ENCODE assay signal across 1 cellular context in the genomic region with DNA sequence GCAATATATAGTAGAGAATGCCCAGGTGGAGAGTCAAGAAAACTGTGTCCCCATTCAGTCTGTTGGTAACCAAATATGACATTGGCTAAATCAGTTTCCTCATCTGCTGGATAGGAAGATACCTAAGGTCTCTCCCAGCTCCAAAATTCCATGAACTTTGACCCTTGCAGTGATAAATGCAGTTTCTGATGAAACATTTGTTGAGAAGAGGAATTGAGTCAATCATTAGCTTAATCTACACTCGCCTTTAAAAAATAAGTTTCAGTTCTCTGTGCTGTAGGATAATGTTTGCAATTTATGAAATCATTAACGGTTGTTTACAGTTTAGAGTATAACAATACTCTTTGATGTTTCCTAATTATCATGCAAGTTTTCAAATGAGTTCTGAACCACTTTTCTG.
TF ChIP-seq lines count a peak whose summit lies in the region.

No MANE protein-coding gene starts in this region.

TF ChIP-seq in HepG2, 621 proteins besides CTCF, POLR2A, EP300 and RAD21 (continues in another document):
- TF ChIP-seq, protein P1, sequence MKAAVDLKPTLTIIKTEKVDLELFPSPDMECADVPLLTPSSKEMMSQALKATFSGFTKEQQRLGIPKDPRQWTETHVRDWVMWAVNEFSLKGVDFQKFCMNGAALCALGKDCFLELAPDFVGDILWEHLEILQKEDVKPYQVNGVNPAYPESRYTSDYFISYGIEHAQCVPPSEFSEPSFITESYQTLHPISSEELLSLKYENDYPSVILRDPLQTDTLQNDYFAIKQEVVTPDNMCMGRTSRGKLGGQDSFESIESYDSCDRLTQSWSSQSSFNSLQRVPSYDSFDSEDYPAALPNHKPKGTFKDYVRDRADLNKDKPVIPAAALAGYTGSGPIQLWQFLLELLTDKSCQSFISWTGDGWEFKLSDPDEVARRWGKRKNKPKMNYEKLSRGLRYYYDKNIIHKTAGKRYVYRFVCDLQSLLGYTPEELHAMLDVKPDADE (CRISPR knock-in tag; IDR thresholded peaks at IDR 0.05), result no peak
- peak; percentile 91 for TF ChIP-seq HNF4A (CRISPR knock-in tag; IDR thresholded peaks at IDR 0.05)
- no peak for TF ChIP-seq ZNF317 (CRISPR knock-in tag; IDR thresholded peaks at IDR 0.05)
- TF ChIP-seq CEBPG (CRISPR knock-in tag; IDR thresholded peaks at IDR 0.05), result peak; percentile 88
- no peak for TF ChIP-seq RFX1 (IDR thresholded peaks at IDR 0.05)
- no peak for TF ChIP-seq FIP1L1 (IDR thresholded peaks at IDR 0.05; ENCODE audit: borderline replicate concordance, insufficient read depth, low read depth, low read length)
- peak; percentile 50; the same call in 1 of the 2 replicates for TF ChIP-seq SOX5 (CRISPR knock-in tag; IDR thresholded peaks at IDR 0.05; ENCODE audit: borderline replicate concordance)
- 0 out of 2 replicates have a peak, but pooled peaks have one; percentile 16 for TF ChIP-seq KAT8 (CRISPR knock-in tag; IDR thresholded peaks at IDR 0.05)
- TF ChIP-seq SMARCE1 (IDR thresholded peaks at IDR 0.05; ENCODE audit: borderline replicate concordance), result no peak
- no peak for TF ChIP-seq NFRKB (IDR thresholded peaks at IDR 0.05)
- no peak for TF ChIP-seq SOX6 (IDR thresholded peaks at IDR 0.05)
- peak; percentile 73; the same call in 1 of the 2 replicates for TF ChIP-seq SOX6 (CRISPR knock-in tag; IDR thresholded peaks at IDR 0.05)
- no peak for TF ChIP-seq ELF1 (CRISPR knock-in tag; IDR thresholded peaks at IDR 0.05)
- no peak for TF ChIP-seq SRF (IDR thresholded peaks at IDR 0.05; ENCODE audit: low read depth, low read length)
- no peak for TF ChIP-seq CEBPB (IDR thresholded peaks at IDR 0.05; ENCODE audit: borderline replicate concordance, low read depth, low read length)
- TF ChIP-seq ZNF446 (CRISPR knock-in tag; IDR thresholded peaks at IDR 0.05), result no peak
- TF ChIP-seq HNRNPUL1 (IDR thresholded peaks at IDR 0.05; ENCODE audit: low read depth, low read length), result peak; percentile 69; the same call in 1 of the 2 replicates
- TF ChIP-seq ZNF839 (CRISPR knock-in tag; IDR thresholded peaks at IDR 0.05; ENCODE audit: borderline replicate concordance), result no peak
- TF ChIP-seq ATF1 (CRISPR knock-in tag; IDR thresholded peaks at IDR 0.05), result no peak
- TF ChIP-seq, protein P2, sequence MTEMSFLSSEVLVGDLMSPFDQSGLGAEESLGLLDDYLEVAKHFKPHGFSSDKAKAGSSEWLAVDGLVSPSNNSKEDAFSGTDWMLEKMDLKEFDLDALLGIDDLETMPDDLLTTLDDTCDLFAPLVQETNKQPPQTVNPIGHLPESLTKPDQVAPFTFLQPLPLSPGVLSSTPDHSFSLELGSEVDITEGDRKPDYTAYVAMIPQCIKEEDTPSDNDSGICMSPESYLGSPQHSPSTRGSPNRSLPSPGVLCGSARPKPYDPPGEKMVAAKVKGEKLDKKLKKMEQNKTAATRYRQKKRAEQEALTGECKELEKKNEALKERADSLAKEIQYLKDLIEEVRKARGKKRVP (CRISPR knock-in tag; IDR thresholded peaks at IDR 0.05), result peak in 1 of 2 experiments; percentile 93; a peak in 2 of 4 replicates
- TF ChIP-seq, protein P3, sequence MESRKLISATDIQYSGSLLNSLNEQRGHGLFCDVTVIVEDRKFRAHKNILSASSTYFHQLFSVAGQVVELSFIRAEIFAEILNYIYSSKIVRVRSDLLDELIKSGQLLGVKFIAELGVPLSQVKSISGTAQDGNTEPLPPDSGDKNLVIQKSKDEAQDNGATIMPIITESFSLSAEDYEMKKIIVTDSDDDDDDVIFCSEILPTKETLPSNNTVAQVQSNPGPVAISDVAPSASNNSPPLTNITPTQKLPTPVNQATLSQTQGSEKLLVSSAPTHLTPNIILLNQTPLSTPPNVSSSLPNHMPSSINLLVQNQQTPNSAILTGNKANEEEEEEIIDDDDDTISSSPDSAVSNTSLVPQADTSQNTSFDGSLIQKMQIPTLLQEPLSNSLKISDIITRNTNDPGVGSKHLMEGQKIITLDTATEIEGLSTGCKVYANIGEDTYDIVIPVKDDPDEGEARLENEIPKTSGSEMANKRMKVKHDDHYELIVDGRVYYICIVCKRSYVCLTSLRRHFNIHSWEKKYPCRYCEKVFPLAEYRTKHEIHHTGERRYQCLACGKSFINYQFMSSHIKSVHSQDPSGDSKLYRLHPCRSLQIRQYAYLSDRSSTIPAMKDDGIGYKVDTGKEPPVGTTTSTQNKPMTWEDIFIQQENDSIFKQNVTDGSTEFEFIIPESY (CRISPR knock-in tag; IDR thresholded peaks at IDR 0.05), result no peak
- TF ChIP-seq ZNF33B (CRISPR knock-in tag; IDR thresholded peaks at IDR 0.05), result no peak
- TF ChIP-seq, protein P4, sequence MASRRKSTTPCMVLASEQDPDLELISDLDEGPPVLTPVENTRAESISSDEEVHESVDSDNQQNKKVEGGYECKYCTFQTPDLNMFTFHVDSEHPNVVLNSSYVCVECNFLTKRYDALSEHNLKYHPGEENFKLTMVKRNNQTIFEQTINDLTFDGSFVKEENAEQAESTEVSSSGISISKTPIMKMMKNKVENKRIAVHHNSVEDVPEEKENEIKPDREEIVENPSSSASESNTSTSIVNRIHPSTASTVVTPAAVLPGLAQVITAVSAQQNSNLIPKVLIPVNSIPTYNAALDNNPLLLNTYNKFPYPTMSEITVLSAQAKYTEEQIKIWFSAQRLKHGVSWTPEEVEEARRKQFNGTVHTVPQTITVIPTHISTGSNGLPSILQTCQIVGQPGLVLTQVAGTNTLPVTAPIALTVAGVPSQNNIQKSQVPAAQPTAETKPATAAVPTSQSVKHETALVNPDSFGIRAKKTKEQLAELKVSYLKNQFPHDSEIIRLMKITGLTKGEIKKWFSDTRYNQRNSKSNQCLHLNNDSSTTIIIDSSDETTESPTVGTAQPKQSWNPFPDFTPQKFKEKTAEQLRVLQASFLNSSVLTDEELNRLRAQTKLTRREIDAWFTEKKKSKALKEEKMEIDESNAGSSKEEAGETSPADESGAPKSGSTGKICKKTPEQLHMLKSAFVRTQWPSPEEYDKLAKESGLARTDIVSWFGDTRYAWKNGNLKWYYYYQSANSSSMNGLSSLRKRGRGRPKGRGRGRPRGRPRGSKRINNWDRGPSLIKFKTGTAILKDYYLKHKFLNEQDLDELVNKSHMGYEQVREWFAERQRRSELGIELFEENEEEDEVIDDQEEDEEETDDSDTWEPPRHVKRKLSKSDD (CRISPR knock-in tag; IDR thresholded peaks at IDR 0.05; ENCODE audit: low read depth), result no peak
- TF ChIP-seq NCOA1 (CRISPR knock-in tag; IDR thresholded peaks at IDR 0.05), result no peak
- TF ChIP-seq, protein P5, sequence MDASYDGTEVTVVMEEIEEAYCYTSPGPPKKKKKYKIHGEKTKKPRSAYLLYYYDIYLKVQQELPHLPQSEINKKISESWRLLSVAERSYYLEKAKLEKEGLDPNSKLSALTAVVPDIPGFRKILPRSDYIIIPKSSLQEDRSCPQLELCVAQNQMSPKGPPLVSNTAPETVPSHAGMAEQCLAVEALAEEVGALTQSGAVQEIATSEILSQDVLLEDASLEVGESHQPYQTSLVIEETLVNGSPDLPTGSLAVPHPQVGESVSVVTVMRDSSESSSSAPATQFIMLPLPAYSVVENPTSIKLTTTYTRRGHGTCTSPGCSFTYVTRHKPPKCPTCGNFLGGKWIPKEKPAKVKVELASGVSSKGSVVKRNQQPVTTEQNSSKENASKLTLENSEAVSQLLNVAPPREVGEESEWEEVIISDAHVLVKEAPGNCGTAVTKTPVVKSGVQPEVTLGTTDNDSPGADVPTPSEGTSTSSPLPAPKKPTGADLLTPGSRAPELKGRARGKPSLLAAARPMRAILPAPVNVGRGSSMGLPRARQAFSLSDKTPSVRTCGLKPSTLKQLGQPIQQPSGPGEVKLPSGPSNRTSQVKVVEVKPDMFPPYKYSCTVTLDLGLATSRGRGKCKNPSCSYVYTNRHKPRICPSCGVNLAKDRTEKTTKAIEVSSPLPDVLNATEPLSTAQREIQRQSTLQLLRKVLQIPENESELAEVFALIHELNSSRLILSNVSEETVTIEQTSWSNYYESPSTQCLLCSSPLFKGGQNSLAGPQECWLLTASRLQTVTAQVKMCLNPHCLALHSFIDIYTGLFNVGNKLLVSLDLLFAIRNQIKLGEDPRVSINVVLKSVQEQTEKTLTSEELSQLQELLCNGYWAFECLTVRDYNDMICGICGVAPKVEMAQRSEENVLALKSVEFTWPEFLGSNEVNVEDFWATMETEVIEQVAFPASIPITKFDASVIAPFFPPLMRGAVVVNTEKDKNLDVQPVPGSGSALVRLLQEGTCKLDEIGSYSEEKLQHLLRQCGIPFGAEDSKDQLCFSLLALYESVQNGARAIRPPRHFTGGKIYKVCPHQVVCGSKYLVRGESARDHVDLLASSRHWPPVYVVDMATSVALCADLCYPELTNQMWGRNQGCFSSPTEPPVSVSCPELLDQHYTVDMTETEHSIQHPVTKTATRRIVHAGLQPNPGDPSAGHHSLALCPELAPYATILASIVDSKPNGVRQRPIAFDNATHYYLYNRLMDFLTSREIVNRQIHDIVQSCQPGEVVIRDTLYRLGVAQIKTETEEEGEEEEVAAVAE (CRISPR knock-in tag; IDR thresholded peaks at IDR 0.05; ENCODE audit: borderline replicate concordance), result no peak
- 0 out of 2 replicates have a peak, but pooled peaks have one; percentile 9 for TF ChIP-seq BCL6 (CRISPR knock-in tag; IDR thresholded peaks at IDR 0.05)
- TF ChIP-seq, protein P6, sequence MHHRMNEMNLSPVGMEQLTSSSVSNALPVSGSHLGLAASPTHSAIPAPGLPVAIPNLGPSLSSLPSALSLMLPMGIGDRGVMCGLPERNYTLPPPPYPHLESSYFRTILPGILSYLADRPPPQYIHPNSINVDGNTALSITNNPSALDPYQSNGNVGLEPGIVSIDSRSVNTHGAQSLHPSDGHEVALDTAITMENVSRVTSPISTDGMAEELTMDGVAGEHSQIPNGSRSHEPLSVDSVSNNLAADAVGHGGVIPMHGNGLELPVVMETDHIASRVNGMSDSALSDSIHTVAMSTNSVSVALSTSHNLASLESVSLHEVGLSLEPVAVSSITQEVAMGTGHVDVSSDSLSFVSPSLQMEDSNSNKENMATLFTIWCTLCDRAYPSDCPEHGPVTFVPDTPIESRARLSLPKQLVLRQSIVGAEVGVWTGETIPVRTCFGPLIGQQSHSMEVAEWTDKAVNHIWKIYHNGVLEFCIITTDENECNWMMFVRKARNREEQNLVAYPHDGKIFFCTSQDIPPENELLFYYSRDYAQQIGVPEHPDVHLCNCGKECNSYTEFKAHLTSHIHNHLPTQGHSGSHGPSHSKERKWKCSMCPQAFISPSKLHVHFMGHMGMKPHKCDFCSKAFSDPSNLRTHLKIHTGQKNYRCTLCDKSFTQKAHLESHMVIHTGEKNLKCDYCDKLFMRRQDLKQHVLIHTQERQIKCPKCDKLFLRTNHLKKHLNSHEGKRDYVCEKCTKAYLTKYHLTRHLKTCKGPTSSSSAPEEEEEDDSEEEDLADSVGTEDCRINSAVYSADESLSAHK (CRISPR knock-in tag; IDR thresholded peaks at IDR 0.05; ENCODE audit: borderline replicate concordance), result no peak
- TF ChIP-seq NCOA2 (CRISPR knock-in tag; IDR thresholded peaks at IDR 0.05), result peak; percentile 58
- TF ChIP-seq ZFAT (CRISPR knock-in tag; conservative IDR thresholded peaks at IDR 0.05), result no peak
- TF ChIP-seq THYN1 (CRISPR knock-in tag; IDR thresholded peaks at IDR 0.05; ENCODE audit: borderline replicate concordance, low read depth), result no peak
- TF ChIP-seq, protein P7, sequence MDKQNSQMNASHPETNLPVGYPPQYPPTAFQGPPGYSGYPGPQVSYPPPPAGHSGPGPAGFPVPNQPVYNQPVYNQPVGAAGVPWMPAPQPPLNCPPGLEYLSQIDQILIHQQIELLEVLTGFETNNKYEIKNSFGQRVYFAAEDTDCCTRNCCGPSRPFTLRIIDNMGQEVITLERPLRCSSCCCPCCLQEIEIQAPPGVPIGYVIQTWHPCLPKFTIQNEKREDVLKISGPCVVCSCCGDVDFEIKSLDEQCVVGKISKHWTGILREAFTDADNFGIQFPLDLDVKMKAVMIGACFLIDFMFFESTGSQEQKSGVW (CRISPR knock-in tag; IDR thresholded peaks at IDR 0.05; ENCODE audit: borderline replicate concordance), result no peak
- TF ChIP-seq SP4 (CRISPR knock-in tag; IDR thresholded peaks at IDR 0.05), result no peak
- TF ChIP-seq, protein P8, sequence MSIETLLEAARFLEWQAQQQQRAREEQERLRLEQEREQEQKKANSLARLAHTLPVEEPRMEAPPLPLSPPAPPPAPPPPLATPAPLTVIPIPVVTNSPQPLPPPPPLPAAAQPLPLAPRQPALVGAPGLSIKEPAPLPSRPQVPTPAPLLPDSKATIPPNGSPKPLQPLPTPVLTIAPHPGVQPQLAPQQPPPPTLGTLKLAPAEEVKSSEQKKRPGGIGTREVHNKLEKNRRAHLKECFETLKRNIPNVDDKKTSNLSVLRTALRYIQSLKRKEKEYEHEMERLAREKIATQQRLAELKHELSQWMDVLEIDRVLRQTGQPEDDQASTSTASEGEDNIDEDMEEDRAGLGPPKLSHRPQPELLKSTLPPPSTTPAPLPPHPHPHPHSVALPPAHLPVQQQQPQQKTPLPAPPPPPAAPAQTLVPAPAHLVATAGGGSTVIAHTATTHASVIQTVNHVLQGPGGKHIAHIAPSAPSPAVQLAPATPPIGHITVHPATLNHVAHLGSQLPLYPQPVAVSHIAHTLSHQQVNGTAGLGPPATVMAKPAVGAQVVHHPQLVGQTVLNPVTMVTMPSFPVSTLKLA (IDR thresholded peaks at IDR 0.05), result no peak
- TF ChIP-seq ZKSCAN1 (IDR thresholded peaks at IDR 0.05; ENCODE audit: low read length), result no peak
- TF ChIP-seq EEA1 (CRISPR knock-in tag; IDR thresholded peaks at IDR 0.05; ENCODE audit: borderline replicate concordance), result no peak
- no peak for TF ChIP-seq ZFYVE20 (CRISPR knock-in tag; IDR thresholded peaks at IDR 0.05; ENCODE audit: borderline replicate concordance, low read depth)
- TF ChIP-seq TEAD2 (CRISPR knock-in tag; IDR thresholded peaks at IDR 0.05), result no peak
- no peak for TF ChIP-seq ETV6 (CRISPR knock-in tag; conservative IDR thresholded peaks at IDR 0.05)
